1 cellular context compared by ENCODE assay signal in genomic region chr5:134113908-134114875, GRCh38.
A peak's percentile ranks its signal among the peaks of the same experiment; 100 is the strongest.
TF ChIP-seq lines count a peak whose summit lies in the region.

Gene TCF7 (plus strand): TSS chr5:134114681. CDS start chr5:134114907, 226 bp downstream.

TF ChIP-seq in GM12878, 131 proteins besides CTCF, POLR2A, EP300 and RAD21 (continued from another document):
- TF ChIP-seq ZNF687 (IDR thresholded peaks at IDR 0.05): peak; percentile 74; the same call in 1 of the 2 replicates
- peak; percentile 83 for TF ChIP-seq IKZF1 (conservative IDR thresholded peaks at IDR 0.05)
- no peak for TF ChIP-seq SUZ12 (IDR thresholded peaks at IDR 0.05; ENCODE audit: unreplicated experiment)
- TF ChIP-seq EGR1 (IDR thresholded peaks at IDR 0.05; ENCODE audit: borderline replicate concordance in 1 of 2, low read depth in 2 of 2, low read length in 2 of 2): 0 out of 3 replicates have a peak, but pooled peaks of 1 of the 2 experiments have one; percentile 6
- peak; percentile 46; the same call in 1 of the 2 replicates for TF ChIP-seq RB1 (IDR thresholded peaks at IDR 0.05; ENCODE audit: borderline replicate concordance)
- no peak for TF ChIP-seq SMC3 (IDR thresholded peaks at IDR 0.05; ENCODE audit: borderline replicate concordance, low read length)
- peak; percentile 73 for TF ChIP-seq PKNOX1 (IDR thresholded peaks at IDR 0.05)
- TF ChIP-seq SP1 (IDR thresholded peaks at IDR 0.05; ENCODE audit: low read depth, low read length): peak; percentile 29
- peak; percentile 87 for TF ChIP-seq SMAD1 (IDR thresholded peaks at IDR 0.05; ENCODE audit: low read depth, partially characterized antibody)
- peak; percentile 93 for TF ChIP-seq MEF2B (IDR thresholded peaks at IDR 0.05; ENCODE audit: partially characterized antibody, poor library complexity, severe bottlenecking)
- TF ChIP-seq JUNB (IDR thresholded peaks at IDR 0.05): no peak
- peak; percentile 59; the same call in 1 of the 2 replicates for TF ChIP-seq SMARCA5 (IDR thresholded peaks at IDR 0.05)
- TF ChIP-seq KAT2A (conservative IDR thresholded peaks at IDR 0.05; ENCODE audit: control insufficient read depth, low read depth, low read length): no peak
- TF ChIP-seq CHD1 (IDR thresholded peaks at IDR 0.05; ENCODE audit: low read depth, low read length): peak; percentile 59; the same call in 1 of the 2 replicates
- TF ChIP-seq ZNF207 (IDR thresholded peaks at IDR 0.05; ENCODE audit: borderline replicate concordance): peak; percentile 69; the same call in 1 of the 2 replicates
- peak; percentile 100 for TF ChIP-seq ELK1 (IDR thresholded peaks at IDR 0.05; ENCODE audit: low read depth, low read length)
- TF ChIP-seq RUNX3 (IDR thresholded peaks at IDR 0.05; ENCODE audit: low read length): peak; percentile 19; the same call in 1 of the 2 replicates
- peak; percentile 85 for TF ChIP-seq SMAD5 (IDR thresholded peaks at IDR 0.05; ENCODE audit: low read depth)
- peak; percentile 30; the same call in 1 of the 2 replicates for TF ChIP-seq GATAD2B (conservative IDR thresholded peaks at IDR 0.05; ENCODE audit: low read depth)
- no peak for TF ChIP-seq CUX1 (IDR thresholded peaks at IDR 0.05; ENCODE audit: insufficient replicate concordance, low read depth, low read length)
- no peak for TF ChIP-seq MEF2A (IDR thresholded peaks at IDR 0.05; ENCODE audit: insufficient read depth, low read depth, low read length)
- peak; percentile 43 to 78; a peak in 3 of 4 replicates for TF ChIP-seq IKZF2 (IDR thresholded peaks at IDR 0.05)
- peak; percentile 60; the same call in 1 of the 3 replicates for TF ChIP-seq POU2F2 (IDR thresholded peaks at IDR 0.05; ENCODE audit: borderline replicate concordance, low read depth, low read length)
- peak; percentile 71; the same call in 1 of the 2 replicates for TF ChIP-seq MTA3 (IDR thresholded peaks at IDR 0.05; ENCODE audit: borderline replicate concordance, low read length)
- no peak for TF ChIP-seq TCF12 (IDR thresholded peaks at IDR 0.05; ENCODE audit: low read depth, low read length)
- peak; percentile 6; the same call in 1 of the 2 replicates for TF ChIP-seq TARDBP (IDR thresholded peaks at IDR 0.05; ENCODE audit: borderline replicate concordance)
- peak; percentile 52; the same call in 1 of the 2 replicates for TF ChIP-seq TAF1 (IDR thresholded peaks at IDR 0.05; ENCODE audit: borderline replicate concordance, low read depth, low read length)
- peak; percentile 58 for TF ChIP-seq RELA (IDR thresholded peaks at IDR 0.05; ENCODE audit: borderline replicate concordance, partially characterized antibody)
- peak; percentile 82 for TF ChIP-seq TCF7 (IDR thresholded peaks at IDR 0.05; ENCODE audit: borderline replicate concordance)
- peak; percentile 85 for TF ChIP-seq NBN (IDR thresholded peaks at IDR 0.05)
- no peak for TF ChIP-seq ZZZ3 (IDR thresholded peaks at IDR 0.05; ENCODE audit: control insufficient read depth, insufficient read length, low read depth)
- TF ChIP-seq ZBTB33 (IDR thresholded peaks at IDR 0.05): 0 out of 2 replicates have a peak, but pooled peaks have one; percentile 35
- no peak for TF ChIP-seq BMI1 (IDR thresholded peaks at IDR 0.05; ENCODE audit: borderline replicate concordance)
- TF ChIP-seq LARP7 (IDR thresholded peaks at IDR 0.05): peak; percentile 35; the same call in 1 of the 2 replicates
- 0 out of 2 replicates have a peak, but pooled peaks have one; percentile 21 for TF ChIP-seq MXI1 (IDR thresholded peaks at IDR 0.05; ENCODE audit: low read depth, low read length)
- 0 out of 2 replicates have a peak, but pooled peaks have one; percentile 16 for TF ChIP-seq EED (IDR thresholded peaks at IDR 0.05; ENCODE audit: low read depth)
- TF ChIP-seq NKRF (conservative IDR thresholded peaks at IDR 0.05): 0 out of 2 replicates have a peak, but pooled peaks have one; percentile 23
- TF ChIP-seq SRF (IDR thresholded peaks at IDR 0.05; ENCODE audit: low read depth in 2 of 2, low read length in 2 of 2): peak; percentile 99 to 100
- 0 out of 2 replicates have a peak, but pooled peaks have one; percentile 25 for TF ChIP-seq CBX5 (IDR thresholded peaks at IDR 0.05; ENCODE audit: low read depth)
- TF ChIP-seq POLR2AphosphoS2 (IDR thresholded peaks at IDR 0.05; ENCODE audit: low read depth, low read length): 0 out of 2 replicates have a peak, but pooled peaks have one; percentile 20
- TF ChIP-seq IRF4 (IDR thresholded peaks at IDR 0.05; ENCODE audit: low read depth, low read length): peak; percentile 19; the same call in 1 of the 2 replicates
- TF ChIP-seq BHLHE40 (IDR thresholded peaks at IDR 0.05; ENCODE audit: borderline replicate concordance in 1 of 2, low read depth in 2 of 2, low read length in 1 of 2): peak in 1 of 2 experiments; percentile 32; a peak in 1 of 4 replicates
- no peak for TF ChIP-seq SREBF2 (IDR thresholded peaks at IDR 0.05; ENCODE audit: low read length)
- 0 out of 2 replicates have a peak, but pooled peaks have one; percentile 27 for TF ChIP-seq ATF7 (IDR thresholded peaks at IDR 0.05; ENCODE audit: low read depth)
TF ChIP-seq in GM12878: peak in this region for 40.
